7 cellular contexts compared by ENCODE assay signal in the genomic region with DNA sequence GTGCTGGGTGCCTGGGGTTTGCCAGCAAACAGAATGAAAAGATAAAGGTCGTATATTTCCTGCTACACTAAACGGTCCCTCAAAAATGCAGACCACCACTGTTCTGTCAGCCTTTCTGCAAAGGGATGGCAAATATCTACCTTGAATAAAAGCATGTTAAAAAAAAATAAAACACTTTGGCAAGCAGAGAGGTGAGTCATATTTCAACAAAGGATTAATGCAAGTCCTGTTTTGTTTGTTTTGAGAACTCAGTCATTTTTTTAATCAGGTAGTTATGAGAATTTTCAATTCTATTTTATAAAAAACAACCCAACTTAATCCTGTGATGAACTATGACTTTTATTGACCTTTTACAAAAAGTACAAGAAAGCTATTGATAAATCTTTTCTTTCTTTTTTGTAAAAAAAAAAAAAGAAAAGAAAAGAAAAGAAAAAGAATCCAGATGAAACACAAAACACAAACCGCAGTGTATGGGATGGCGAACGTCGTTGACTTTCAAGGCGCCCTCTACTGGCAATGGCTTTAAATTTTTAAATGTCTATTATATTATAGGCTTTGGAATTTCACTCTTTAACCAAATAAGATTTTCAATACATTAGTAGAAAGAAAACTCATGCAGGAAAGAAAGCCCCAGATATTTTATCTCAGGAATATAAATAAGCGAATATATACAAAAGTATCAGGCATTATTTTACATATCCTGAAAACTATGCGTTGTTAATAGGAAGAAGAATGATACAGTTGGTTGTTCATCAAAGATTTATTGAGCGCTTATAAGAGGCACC.
DNase-seq lines count a peak whose midpoint lies in the region; FAIRE-seq and TF ChIP-seq lines count a peak whose summit lies in the region.

No MANE protein-coding gene starts in this region.

- H3K9me3 ChIP-seq in endothelial cell of umbilical vein (replicated peaks; ENCODE audit: control insufficient read depth, insufficient read depth, low read length) (no peaks in the 10 kb centered on the region), neural cell (ENCODE audit: low read length) (no peaks in the 10 kb centered on the region)

- no peak for TF ChIP-seq RAD21 in neural cell (conservative IDR thresholded peaks at IDR 0.05)

- H3K27me3 ChIP-seq in endothelial cell of umbilical vein (ENCODE audit: control insufficient read depth in 2 of 2, insufficient read depth in 2 of 2, low read length in 2 of 2), result no peaks in the 10 kb centered on the region
- H3K27me3 ChIP-seq in neural cell (ENCODE audit: insufficient read depth, low read depth, low read length), result no peaks in the 10 kb centered on the region
- no peaks in the 10 kb centered on the region for H3K27me3 ChIP-seq in mesendoderm (ENCODE audit: insufficient read depth, low read length, poor library complexity)

- H3K79me1 ChIP-seq in mesendoderm (ENCODE audit: low read length), result no peaks in the 10 kb centered on the region

- dilution Hi-C loops in endothelial cell of umbilical vein (cut with MboI; ENCODE audit: extremely low pct_ligation_motif_present, low sequenced_read_pairs), result no loop called here

- no TSS peak for BruUV-seq in endothelial cell of umbilical vein (replicated peaks; lab: Mats Ljungman, UMichigan)

- no peak overlapping the region for H4K5ac ChIP-seq in mesendoderm (ENCODE audit: low read length)

- CTCF ChIA-PET in endothelial cell of umbilical vein (lab: Charles Lee), result interaction anchor here (0.6 to 3.1 kb wide), 17 partner anchors 10 to 291 kb away, joined by 3 to 31 read pairs (median 3); no protein-coding TSS in a partner anchor

- no peak overlapping the region for H2BK5ac ChIP-seq in mesendoderm (ENCODE audit: low read length)

- H3K36me3 ChIP-seq in endothelial cell of umbilical vein (ENCODE audit: control insufficient read depth in 2 of 2, extremely low read depth in 1 of 2, insufficient read depth in 2 of 2, low read length in 2 of 2) (no peaks in the 10 kb centered on the region), neural cell (ENCODE audit: insufficient read depth, low read length) (no peaks in the 10 kb centered on the region), mesendoderm (ENCODE audit: control insufficient read depth, insufficient read depth, low read length) (no peaks in the 10 kb centered on the region)

- peak; percentile 29 for DNase-seq in GM03348 (ENCODE audit: low spot score)
- peak; percentile 83 for DNase-seq in LNCaP clone FGC (ENCODE audit: low read depth)
- DNase-seq in endothelial cell of umbilical vein (ENCODE audit: low read depth, low spot score), result peak; percentile 88
- no peak for DNase-seq in ecto neural progenitor cell (ENCODE audit: low spot score)
- DNase-seq in mesendoderm, result no peak

- H4K20me1 ChIP-seq in endothelial cell of umbilical vein (replicated peaks; ENCODE audit: control insufficient read depth, extremely low read depth, insufficient read depth, low read length) (no peaks in the 10 kb centered on the region), neural cell (ENCODE audit: insufficient read depth) (no peaks in the 10 kb centered on the region)

- peak; percentile 78 for FAIRE-seq in endothelial cell of umbilical vein (lab: Jason Lieb, UNC)

- H3K18ac ChIP-seq in mesendoderm (ENCODE audit: low read length), result no peak overlapping the region

- H3K4me2 ChIP-seq in endothelial cell of umbilical vein (ENCODE audit: insufficient read depth, low read length), result peak overlapping the region; percentile 48
- H3K4me2 ChIP-seq in neural cell (ENCODE audit: low read length), result no peak overlapping the region
- H3K4me2 ChIP-seq in mesendoderm (ENCODE audit: low read length), result no peak overlapping the region

- no CpG with 5 or more reads among the region's 10 CpGs for WGBS in mesendoderm (ENCODE audit: extremely low coverage, insufficient coverage, low lambda C conversion rate)

- no peak for TF ChIP-seq EP300 in neural cell (conservative IDR thresholded peaks at IDR 0.05; ENCODE audit: poor library complexity, severe bottlenecking)

- POLR2A ChIA-PET in endothelial cell of umbilical vein (lab: Charles Lee), result interaction anchor here (0.6 kb wide), 1 partner anchor 156 kb away, joined by 8 read pairs; no protein-coding TSS in a partner anchor

- no peak overlapping the region for H3K23ac ChIP-seq in mesendoderm (ENCODE audit: low read length)

- no peak overlapping the region for H3K4ac ChIP-seq in mesendoderm (ENCODE audit: low read depth, low read length)

- no peak overlapping the region for H3K56ac ChIP-seq in mesendoderm (ENCODE audit: low read length)

- H2AFZ ChIP-seq in endothelial cell of umbilical vein (ENCODE audit: low read depth, low read length) (peak overlapping the region; percentile 15), neural cell (ENCODE audit: low read depth, low read length) (no peak overlapping the region)

- H3K27ac ChIP-seq in VCaP, result peak overlapping the region; percentile 79
- peak overlapping the region; percentile 42 for H3K27ac ChIP-seq in endothelial cell of umbilical vein (ENCODE audit: insufficient read depth, low read depth, low read length)
- no peak overlapping the region for H3K27ac ChIP-seq in neural cell (ENCODE audit: low read length)
- H3K27ac ChIP-seq in mesendoderm (ENCODE audit: low read depth, low read length), result no peak overlapping the region

- H3K9me2 ChIP-seq in neural cell (ENCODE audit: insufficient read depth, low read length), result no peaks in the 10 kb centered on the region

- H3K9ac ChIP-seq in endothelial cell of umbilical vein (replicated peaks; ENCODE audit: extremely low read depth, insufficient read depth, low read length) (peak overlapping the region; percentile 35), neural cell (ENCODE audit: low read length) (no peak overlapping the region), mesendoderm (ENCODE audit: low read length) (no peak overlapping the region)

- H3K4me3 ChIP-seq in LNCaP clone FGC (ENCODE audit: low read depth, low read length) (no peak overlapping the region), endothelial cell of umbilical vein (replicated peaks in 1 of 3; ENCODE audit: insufficient read depth in 1 of 3, low read depth in 1 of 3, low read length in 3 of 3) (peak overlapping the region in 1 of 3 experiments; percentile 26), neural cell (ENCODE audit: low read length) (no peak overlapping the region), mesendoderm (ENCODE audit: low read length) (no peak overlapping the region)

- no peak overlapping the region for H2BK15ac ChIP-seq in mesendoderm (replicated peaks; ENCODE audit: low read depth)

- intact Hi-C loops in endothelial cell of umbilical vein (cut with micrococcal nuclease), result loop anchor here (1.0 kb wide), 3 partner anchors 27 to 133 kb away; no protein-coding TSS in a partner anchor

- H2AK5ac ChIP-seq in mesendoderm (ENCODE audit: low read length), result no peak overlapping the region

- TF ChIP-seq POLR2A in endothelial cell of umbilical vein (IDR thresholded peaks at IDR 0.05; ENCODE audit: low read depth, low read length), result no peak

- no peaks in the 10 kb centered on the region for H3K79me2 ChIP-seq in endothelial cell of umbilical vein (ENCODE audit: control insufficient read depth, insufficient read depth, low read length)
- H3K79me2 ChIP-seq in neural cell (replicated peaks; ENCODE audit: insufficient read depth, low read length), result no peaks in the 10 kb centered on the region
- H3K79me2 ChIP-seq in mesendoderm (ENCODE audit: control insufficient read depth, insufficient read depth, low read length), result no peaks in the 10 kb centered on the region

- TF ChIP-seq CTCF in LNCaP clone FGC (IDR thresholded peaks at IDR 0.05; ENCODE audit: control insufficient read depth, extremely low read depth, insufficient read depth) (peak; percentile 54), VCaP (conservative IDR thresholded peaks at IDR 0.05) (peak; percentile 83), endothelial cell of umbilical vein (IDR thresholded peaks at IDR 0.05; ENCODE audit: extremely low read depth in 1 of 2, insufficient read depth in 1 of 2, low read depth in 1 of 2, low read length in 2 of 2) (peak; percentile 50 to 53), neural cell (IDR thresholded peaks at IDR 0.05; ENCODE audit: poor library complexity, severe bottlenecking) (peak; percentile 39)

- no peak overlapping the region for H4K8ac ChIP-seq in mesendoderm (ENCODE audit: low read depth, low read length)

- H2BK120ac ChIP-seq in mesendoderm (ENCODE audit: low read depth, low read length), result no peak overlapping the region

- H3K4me1 ChIP-seq in endothelial cell of umbilical vein (ENCODE audit: control insufficient read depth, extremely low read depth, insufficient read depth, low read length) (peaks cover 16% of the 10 kb centered on the region), mesendoderm (ENCODE audit: control insufficient read depth, low read depth, low read length) (no peaks in the 10 kb centered on the region)

- H3F3A ChIP-seq in neural cell (ENCODE audit: insufficient read depth, low read length, poor library complexity, severe bottlenecking), result no peaks in the 10 kb centered on the region

- H3K9me1 ChIP-seq in endothelial cell of umbilical vein (replicated peaks; ENCODE audit: control insufficient read depth, extremely low read depth, insufficient read depth, low read length), result no peaks in the 10 kb centered on the region

TF ChIP-seq in endothelial cell of umbilical vein, 7 proteins besides CTCF, POLR2A, EP300 and RAD21:
- TF ChIP-seq JUN (IDR thresholded peaks at IDR 0.05; ENCODE audit: borderline replicate concordance, insufficient read depth, insufficient read length, low read depth), result peak; percentile 70
- peak; percentile 80 for TF ChIP-seq FOS (IDR thresholded peaks at IDR 0.05; ENCODE audit: borderline replicate concordance, insufficient read depth, low read length)
- TF ChIP-seq, protein P1, sequence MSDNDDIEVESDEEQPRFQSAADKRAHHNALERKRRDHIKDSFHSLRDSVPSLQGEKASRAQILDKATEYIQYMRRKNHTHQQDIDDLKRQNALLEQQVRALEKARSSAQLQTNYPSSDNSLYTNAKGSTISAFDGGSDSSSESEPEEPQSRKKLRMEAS (IDR thresholded peaks at IDR 0.05; ENCODE audit: insufficient read depth, insufficient read length), result no peak

TF ChIP-seq in neural cell, 6 proteins besides CTCF, POLR2A, EP300 and RAD21 (continues in another document):
- no peak for TF ChIP-seq TAF1 (IDR thresholded peaks at IDR 0.05; ENCODE audit: low read depth)
- TF ChIP-seq EZH2 (IDR thresholded peaks at IDR 0.05; ENCODE audit: borderline replicate concordance, insufficient read depth, low read length, poor library complexity, severe bottlenecking), result no peak
- no peak for TF ChIP-seq POLR2AphosphoS5 (IDR thresholded peaks at IDR 0.05)
- TF ChIP-seq MXI1 (conservative IDR thresholded peaks at IDR 0.05; ENCODE audit: poor library complexity, severe bottlenecking), result no peak
- TF ChIP-seq SMC3 (conservative IDR thresholded peaks at IDR 0.05; ENCODE audit: poor library complexity), result no peak

Comparison
In these comparisons a context has a peak if more than half of its experiments do, and no peak if none do; other contexts are left out.
1. DNase-seq: peak in GM03348 (single experiment), LNCaP clone FGC (single experiment) and endothelial cell of umbilical vein (single experiment); none in ecto neural progenitor cell (single experiment) and mesendoderm (single experiment).
2. H3K27ac ChIP-seq: peak in VCaP (single experiment) and endothelial cell of umbilical vein (single experiment); none in neural cell (single experiment) and mesendoderm (single experiment).
3. Peak in every context shown above with its lines, with median percentiles within 50 percentile points of each other: CTCF ChIP-seq.